In genomic region chr4:74481891-74482609, GRCh38 we compare ENCODE assay signal across 8 cellular contexts. TPM values are rescaled to one million over a fixed set of nuclear protein-coding genes. Genes with fewer than 3 reads are reported as not detected.
"Had no signal": no experiment of that assay in that cellular context is flagged by ENCODE, and none has a peak within 500 bp of the region (broad histone marks: within the 10 kb centered on the region; RNA-seq: fewer than 3 reads in every experiment).

No MANE protein-coding gene starts in this region.

- H3K4me3 ChIP-seq: GM23338, HAP-1 had no signal

- H3K4me3 Mint-ChIP-seq: GM23338, HFFc6, IgD-negative memory B cell had no signal

- H3K36me3 Mint-ChIP-seq: IgD-negative memory B cell had no signal

- DNase-seq: H7, HFFc6, KG1 had no signal

- H3K4me2 ChIP-seq: GM23338 had no signal

- H3K4me1 ChIP-seq: HAP-1 had no signal

- ATAC-seq: GM23338, HCT116 had no signal

- H3K9me3 ChIP-seq: HAP-1 had no signal

- H3K27ac ChIP-seq: HL-60 had no signal

- H3K4me1 Mint-ChIP-seq: GM23338, IgD-negative memory B cell had no signal

- H3K9me3 Mint-ChIP-seq: GM23338, HFFc6, IgD-negative memory B cell had no signal

- H3K27ac Mint-ChIP-seq: GM23338, HFFc6, IgD-negative memory B cell had no signal

- H2AFZ ChIP-seq: GM23338 had no signal

- H3K36me3 ChIP-seq: HAP-1 had no signal

RNA-seq across cellular contexts. Expression of gene AREG, which starts 37.1 kb away (rescaled TPM):
- total RNA-seq: GM23338, H7 had no signal
